Comparison of ENCODE assay signal across 1 cellular context in the genomic region with DNA sequence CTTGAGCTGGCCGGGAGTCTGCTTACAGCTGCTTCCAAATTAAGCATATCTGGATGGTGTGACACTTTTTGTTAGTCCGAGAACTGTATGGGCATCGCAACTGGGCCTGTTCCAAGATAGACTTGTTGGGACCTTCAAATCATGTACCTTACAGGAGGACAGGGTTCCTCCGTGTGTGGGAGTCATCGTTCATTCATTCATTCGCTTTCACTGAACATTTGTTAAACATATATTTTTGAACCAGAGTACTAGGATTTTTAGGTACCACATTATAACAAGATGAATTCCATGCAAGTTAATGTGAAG.
TF ChIP-seq lines count a peak whose summit lies in the region.

No MANE protein-coding gene starts in this region.

TF ChIP-seq in GM12878, 131 proteins besides CTCF, POLR2A, EP300 and RAD21 (continues in another document):
- TF ChIP-seq, protein P1, sequence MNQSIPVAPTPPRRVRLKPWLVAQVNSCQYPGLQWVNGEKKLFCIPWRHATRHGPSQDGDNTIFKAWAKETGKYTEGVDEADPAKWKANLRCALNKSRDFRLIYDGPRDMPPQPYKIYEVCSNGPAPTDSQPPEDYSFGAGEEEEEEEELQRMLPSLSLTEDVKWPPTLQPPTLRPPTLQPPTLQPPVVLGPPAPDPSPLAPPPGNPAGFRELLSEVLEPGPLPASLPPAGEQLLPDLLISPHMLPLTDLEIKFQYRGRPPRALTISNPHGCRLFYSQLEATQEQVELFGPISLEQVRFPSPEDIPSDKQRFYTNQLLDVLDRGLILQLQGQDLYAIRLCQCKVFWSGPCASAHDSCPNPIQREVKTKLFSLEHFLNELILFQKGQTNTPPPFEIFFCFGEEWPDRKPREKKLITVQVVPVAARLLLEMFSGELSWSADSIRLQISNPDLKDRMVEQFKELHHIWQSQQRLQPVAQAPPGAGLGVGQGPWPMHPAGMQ (IDR thresholded peaks at IDR 0.05; ENCODE audit: borderline replicate concordance), result no peak
- TF ChIP-seq, protein P2, sequence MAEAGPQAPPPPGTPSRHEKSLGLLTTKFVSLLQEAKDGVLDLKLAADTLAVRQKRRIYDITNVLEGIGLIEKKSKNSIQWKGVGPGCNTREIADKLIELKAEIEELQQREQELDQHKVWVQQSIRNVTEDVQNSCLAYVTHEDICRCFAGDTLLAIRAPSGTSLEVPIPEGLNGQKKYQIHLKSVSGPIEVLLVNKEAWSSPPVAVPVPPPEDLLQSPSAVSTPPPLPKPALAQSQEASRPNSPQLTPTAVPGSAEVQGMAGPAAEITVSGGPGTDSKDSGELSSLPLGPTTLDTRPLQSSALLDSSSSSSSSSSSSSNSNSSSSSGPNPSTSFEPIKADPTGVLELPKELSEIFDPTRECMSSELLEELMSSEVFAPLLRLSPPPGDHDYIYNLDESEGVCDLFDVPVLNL (IDR thresholded peaks at IDR 0.05; ENCODE audit: low read depth, low read length), result no peak
- no peak for TF ChIP-seq TAF1 (IDR thresholded peaks at IDR 0.05; ENCODE audit: borderline replicate concordance, low read depth, low read length)
- TF ChIP-seq, protein P3, sequence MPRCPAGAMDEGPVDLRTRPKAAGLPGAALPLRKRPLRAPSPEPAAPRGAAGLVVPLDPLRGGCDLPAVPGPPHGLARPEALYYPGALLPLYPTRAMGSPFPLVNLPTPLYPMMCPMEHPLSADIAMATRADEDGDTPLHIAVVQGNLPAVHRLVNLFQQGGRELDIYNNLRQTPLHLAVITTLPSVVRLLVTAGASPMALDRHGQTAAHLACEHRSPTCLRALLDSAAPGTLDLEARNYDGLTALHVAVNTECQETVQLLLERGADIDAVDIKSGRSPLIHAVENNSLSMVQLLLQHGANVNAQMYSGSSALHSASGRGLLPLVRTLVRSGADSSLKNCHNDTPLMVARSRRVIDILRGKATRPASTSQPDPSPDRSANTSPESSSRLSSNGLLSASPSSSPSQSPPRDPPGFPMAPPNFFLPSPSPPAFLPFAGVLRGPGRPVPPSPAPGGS (IDR thresholded peaks at IDR 0.05; ENCODE audit: borderline replicate concordance, insufficient read depth, low read depth, low read length, poor library complexity, severe bottlenecking), result no peak
- TF ChIP-seq, protein P4, sequence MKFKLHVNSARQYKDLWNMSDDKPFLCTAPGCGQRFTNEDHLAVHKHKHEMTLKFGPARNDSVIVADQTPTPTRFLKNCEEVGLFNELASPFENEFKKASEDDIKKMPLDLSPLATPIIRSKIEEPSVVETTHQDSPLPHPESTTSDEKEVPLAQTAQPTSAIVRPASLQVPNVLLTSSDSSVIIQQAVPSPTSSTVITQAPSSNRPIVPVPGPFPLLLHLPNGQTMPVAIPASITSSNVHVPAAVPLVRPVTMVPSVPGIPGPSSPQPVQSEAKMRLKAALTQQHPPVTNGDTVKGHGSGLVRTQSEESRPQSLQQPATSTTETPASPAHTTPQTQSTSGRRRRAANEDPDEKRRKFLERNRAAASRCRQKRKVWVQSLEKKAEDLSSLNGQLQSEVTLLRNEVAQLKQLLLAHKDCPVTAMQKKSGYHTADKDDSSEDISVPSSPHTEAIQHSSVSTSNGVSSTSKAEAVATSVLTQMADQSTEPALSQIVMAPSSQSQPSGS (IDR thresholded peaks at IDR 0.05; ENCODE audit: low read length), result no peak
- no peak for TF ChIP-seq SIN3A (IDR thresholded peaks at IDR 0.05; ENCODE audit: low read depth, low read length)
- peak; percentile 44; the same call in 1 of the 2 replicates for TF ChIP-seq PAX8 (IDR thresholded peaks at IDR 0.05)
- no peak for TF ChIP-seq MYC (IDR thresholded peaks at IDR 0.05; ENCODE audit: insufficient read depth, insufficient read length, insufficient replicate concordance, low read length, severe bottlenecking)
- TF ChIP-seq, protein P5, sequence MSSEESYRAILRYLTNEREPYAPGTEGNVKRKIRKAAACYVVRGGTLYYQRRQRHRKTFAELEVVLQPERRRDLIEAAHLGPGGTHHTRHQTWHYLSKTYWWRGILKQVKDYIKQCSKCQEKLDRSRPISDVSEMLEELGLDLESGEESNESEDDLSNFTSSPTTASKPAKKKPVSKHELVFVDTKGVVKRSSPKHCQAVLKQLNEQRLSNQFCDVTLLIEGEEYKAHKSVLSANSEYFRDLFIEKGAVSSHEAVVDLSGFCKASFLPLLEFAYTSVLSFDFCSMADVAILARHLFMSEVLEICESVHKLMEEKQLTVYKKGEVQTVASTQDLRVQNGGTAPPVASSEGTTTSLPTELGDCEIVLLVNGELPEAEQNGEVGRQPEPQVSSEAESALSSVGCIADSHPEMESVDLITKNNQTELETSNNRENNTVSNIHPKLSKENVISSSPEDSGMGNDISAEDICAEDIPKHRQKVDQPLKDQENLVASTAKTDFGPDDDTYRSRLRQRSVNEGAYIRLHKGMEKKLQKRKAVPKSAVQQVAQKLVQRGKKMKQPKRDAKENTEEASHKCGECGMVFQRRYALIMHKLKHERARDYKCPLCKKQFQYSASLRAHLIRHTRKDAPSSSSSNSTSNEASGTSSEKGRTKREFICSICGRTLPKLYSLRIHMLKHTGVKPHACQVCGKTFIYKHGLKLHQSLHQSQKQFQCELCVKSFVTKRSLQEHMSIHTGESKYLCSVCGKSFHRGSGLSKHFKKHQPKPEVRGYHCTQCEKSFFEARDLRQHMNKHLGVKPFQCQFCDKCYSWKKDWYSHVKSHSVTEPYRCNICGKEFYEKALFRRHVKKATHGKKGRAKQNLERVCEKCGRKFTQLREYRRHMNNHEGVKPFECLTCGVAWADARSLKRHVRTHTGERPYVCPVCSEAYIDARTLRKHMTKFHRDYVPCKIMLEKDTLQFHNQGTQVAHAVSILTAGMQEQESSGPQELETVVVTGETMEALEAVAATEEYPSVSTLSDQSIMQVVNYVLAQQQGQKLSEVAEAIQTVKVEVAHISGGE (CRISPR knock-in tag; IDR thresholded peaks at IDR 0.05), result no peak
- no peak for TF ChIP-seq STAT3 (IDR thresholded peaks at IDR 0.05; ENCODE audit: low read depth, low read length)
- peak; percentile 63; the same call in 1 of the 2 replicates for TF ChIP-seq ZNF24 (IDR thresholded peaks at IDR 0.05)
- no peak for TF ChIP-seq LARP7 (IDR thresholded peaks at IDR 0.05)
- no peak for TF ChIP-seq JUND (IDR thresholded peaks at IDR 0.05; ENCODE audit: low read depth, low read length)
- TF ChIP-seq TCF12 (IDR thresholded peaks at IDR 0.05; ENCODE audit: low read depth, low read length), result no peak
- 0 out of 2 replicates have a peak, but pooled peaks have one; percentile 10 for TF ChIP-seq ATF7 (IDR thresholded peaks at IDR 0.05; ENCODE audit: low read depth)
- 0 out of 2 replicates have a peak, but pooled peaks have one; percentile 12 for TF ChIP-seq IKZF1 (conservative IDR thresholded peaks at IDR 0.05)
- TF ChIP-seq NFIC (IDR thresholded peaks at IDR 0.05; ENCODE audit: low read depth, low read length), result no peak
- TF ChIP-seq TCF3 (IDR thresholded peaks at IDR 0.05; ENCODE audit: borderline replicate concordance, insufficient read depth, low read depth, low read length), result no peak
- TF ChIP-seq MEF2A (IDR thresholded peaks at IDR 0.05; ENCODE audit: insufficient read depth, low read depth, low read length), result no peak
- no peak for TF ChIP-seq SUPT20H (IDR thresholded peaks at IDR 0.05; ENCODE audit: borderline replicate concordance, control insufficient read depth, low read depth, low read length)
- no peak for TF ChIP-seq RUNX3 (IDR thresholded peaks at IDR 0.05; ENCODE audit: low read length)
- no peak for TF ChIP-seq RAD51 (IDR thresholded peaks at IDR 0.05)
- TF ChIP-seq, protein P6, sequence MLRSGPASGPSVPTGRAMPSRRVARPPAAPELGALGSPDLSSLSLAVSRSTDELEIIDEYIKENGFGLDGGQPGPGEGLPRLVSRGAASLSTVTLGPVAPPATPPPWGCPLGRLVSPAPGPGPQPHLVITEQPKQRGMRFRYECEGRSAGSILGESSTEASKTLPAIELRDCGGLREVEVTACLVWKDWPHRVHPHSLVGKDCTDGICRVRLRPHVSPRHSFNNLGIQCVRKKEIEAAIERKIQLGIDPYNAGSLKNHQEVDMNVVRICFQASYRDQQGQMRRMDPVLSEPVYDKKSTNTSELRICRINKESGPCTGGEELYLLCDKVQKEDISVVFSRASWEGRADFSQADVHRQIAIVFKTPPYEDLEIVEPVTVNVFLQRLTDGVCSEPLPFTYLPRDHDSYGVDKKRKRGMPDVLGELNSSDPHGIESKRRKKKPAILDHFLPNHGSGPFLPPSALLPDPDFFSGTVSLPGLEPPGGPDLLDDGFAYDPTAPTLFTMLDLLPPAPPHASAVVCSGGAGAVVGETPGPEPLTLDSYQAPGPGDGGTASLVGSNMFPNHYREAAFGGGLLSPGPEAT (IDR thresholded peaks at IDR 0.05; ENCODE audit: low read depth), result no peak
- TF ChIP-seq CBFB (IDR thresholded peaks at IDR 0.05; ENCODE audit: low read depth), result no peak
- TF ChIP-seq, protein P7, sequence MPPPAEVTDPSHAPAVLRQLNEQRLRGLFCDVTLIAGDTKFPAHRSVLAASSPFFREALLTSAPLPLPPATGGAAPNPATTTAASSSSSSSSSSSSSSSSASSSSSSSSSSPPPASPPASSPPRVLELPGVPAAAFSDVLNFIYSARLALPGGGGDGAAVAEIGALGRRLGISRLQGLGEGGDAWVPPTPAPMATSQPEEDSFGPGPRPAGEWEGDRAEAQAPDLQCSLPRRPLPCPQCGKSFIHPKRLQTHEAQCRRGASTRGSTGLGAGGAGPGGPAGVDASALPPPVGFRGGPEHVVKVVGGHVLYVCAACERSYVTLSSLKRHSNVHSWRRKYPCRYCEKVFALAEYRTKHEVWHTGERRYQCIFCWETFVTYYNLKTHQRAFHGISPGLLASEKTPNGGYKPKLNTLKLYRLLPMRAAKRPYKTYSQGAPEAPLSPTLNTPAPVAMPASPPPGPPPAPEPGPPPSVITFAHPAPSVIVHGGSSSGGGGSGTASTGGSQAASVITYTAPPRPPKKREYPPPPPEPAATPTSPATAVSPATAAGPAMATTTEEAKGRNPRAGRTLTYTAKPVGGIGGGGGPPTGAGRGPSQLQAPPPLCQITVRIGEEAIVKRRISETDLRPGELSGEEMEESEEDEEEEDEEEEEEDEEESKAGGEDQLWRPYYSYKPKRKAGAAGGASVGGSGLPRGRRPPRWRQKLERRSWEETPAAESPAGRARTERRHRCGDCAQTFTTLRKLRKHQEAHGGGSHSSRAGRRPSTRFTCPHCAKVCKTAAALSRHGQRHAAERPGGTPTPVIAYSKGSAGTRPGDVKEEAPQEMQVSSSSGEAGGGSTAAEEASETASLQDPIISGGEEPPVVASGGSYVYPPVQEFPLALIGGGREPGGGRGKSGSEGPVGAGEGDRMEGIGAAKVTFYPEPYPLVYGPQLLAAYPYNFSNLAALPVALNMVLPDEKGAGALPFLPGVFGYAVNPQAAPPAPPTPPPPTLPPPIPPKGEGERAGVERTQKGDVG (CRISPR knock-in tag; IDR thresholded peaks at IDR 0.05), result no peak
- no peak for TF ChIP-seq HDAC2 (IDR thresholded peaks at IDR 0.05)
- no peak for TF ChIP-seq IKZF2 (IDR thresholded peaks at IDR 0.05)
- TF ChIP-seq SREBF2 (IDR thresholded peaks at IDR 0.05; ENCODE audit: low read length), result no peak
- TF ChIP-seq, protein P8, sequence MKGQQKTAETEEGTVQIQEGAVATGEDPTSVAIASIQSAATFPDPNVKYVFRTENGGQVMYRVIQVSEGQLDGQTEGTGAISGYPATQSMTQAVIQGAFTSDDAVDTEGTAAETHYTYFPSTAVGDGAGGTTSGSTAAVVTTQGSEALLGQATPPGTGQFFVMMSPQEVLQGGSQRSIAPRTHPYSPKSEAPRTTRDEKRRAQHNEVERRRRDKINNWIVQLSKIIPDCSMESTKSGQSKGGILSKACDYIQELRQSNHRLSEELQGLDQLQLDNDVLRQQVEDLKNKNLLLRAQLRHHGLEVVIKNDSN (IDR thresholded peaks at IDR 0.05; ENCODE audit: borderline replicate concordance, extremely low read length, insufficient read depth, low read depth, low read length), result no peak
- TF ChIP-seq BHLHE40 (IDR thresholded peaks at IDR 0.05; ENCODE audit: borderline replicate concordance in 1 of 2, low read depth in 2 of 2, low read length in 1 of 2), result no peak
- no peak for TF ChIP-seq NFXL1 (IDR thresholded peaks at IDR 0.05; ENCODE audit: borderline replicate concordance)
- no peak for TF ChIP-seq NR2F1 (conservative IDR thresholded peaks at IDR 0.05)
- no peak for TF ChIP-seq NR2C1 (IDR thresholded peaks at IDR 0.05)
- TF ChIP-seq MEF2B (IDR thresholded peaks at IDR 0.05; ENCODE audit: partially characterized antibody, poor library complexity, severe bottlenecking), result no peak
- TF ChIP-seq PML (IDR thresholded peaks at IDR 0.05; ENCODE audit: low read length), result peak; percentile 12; the same call in 1 of the 2 replicates
- TF ChIP-seq, protein P9, sequence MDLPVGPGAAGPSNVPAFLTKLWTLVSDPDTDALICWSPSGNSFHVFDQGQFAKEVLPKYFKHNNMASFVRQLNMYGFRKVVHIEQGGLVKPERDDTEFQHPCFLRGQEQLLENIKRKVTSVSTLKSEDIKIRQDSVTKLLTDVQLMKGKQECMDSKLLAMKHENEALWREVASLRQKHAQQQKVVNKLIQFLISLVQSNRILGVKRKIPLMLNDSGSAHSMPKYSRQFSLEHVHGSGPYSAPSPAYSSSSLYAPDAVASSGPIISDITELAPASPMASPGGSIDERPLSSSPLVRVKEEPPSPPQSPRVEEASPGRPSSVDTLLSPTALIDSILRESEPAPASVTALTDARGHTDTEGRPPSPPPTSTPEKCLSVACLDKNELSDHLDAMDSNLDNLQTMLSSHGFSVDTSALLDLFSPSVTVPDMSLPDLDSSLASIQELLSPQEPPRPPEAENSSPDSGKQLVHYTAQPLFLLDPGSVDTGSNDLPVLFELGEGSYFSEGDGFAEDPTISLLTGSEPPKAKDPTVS (IDR thresholded peaks at IDR 0.05; ENCODE audit: low read depth, low read length), result no peak
- TF ChIP-seq, protein P10, sequence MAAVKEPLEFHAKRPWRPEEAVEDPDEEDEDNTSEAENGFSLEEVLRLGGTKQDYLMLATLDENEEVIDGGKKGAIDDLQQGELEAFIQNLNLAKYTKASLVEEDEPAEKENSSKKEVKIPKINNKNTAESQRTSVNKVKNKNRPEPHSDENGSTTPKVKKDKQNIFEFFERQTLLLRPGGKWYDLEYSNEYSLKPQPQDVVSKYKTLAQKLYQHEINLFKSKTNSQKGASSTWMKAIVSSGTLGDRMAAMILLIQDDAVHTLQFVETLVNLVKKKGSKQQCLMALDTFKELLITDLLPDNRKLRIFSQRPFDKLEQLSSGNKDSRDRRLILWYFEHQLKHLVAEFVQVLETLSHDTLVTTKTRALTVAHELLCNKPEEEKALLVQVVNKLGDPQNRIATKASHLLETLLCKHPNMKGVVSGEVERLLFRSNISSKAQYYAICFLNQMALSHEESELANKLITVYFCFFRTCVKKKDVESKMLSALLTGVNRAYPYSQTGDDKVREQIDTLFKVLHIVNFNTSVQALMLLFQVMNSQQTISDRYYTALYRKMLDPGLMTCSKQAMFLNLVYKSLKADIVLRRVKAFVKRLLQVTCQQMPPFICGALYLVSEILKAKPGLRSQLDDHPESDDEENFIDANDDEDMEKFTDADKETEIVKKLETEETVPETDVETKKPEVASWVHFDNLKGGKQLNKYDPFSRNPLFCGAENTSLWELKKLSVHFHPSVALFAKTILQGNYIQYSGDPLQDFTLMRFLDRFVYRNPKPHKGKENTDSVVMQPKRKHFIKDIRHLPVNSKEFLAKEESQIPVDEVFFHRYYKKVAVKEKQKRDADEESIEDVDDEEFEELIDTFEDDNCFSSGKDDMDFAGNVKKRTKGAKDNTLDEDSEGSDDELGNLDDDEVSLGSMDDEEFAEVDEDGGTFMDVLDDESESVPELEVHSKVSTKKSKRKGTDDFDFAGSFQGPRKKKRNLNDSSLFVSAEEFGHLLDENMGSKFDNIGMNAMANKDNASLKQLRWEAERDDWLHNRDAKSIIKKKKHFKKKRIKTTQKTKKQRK (IDR thresholded peaks at IDR 0.05; ENCODE audit: low read depth, low read length), result no peak
- TF ChIP-seq HDGF (IDR thresholded peaks at IDR 0.05), result no peak
- TF ChIP-seq YY1 (IDR thresholded peaks at IDR 0.05; ENCODE audit: low read depth, low read length), result no peak
- TF ChIP-seq STAT1 (conservative IDR thresholded peaks at IDR 0.05), result 0 out of 2 replicates have a peak, but pooled peaks have one; percentile 5
- TF ChIP-seq SP1 (IDR thresholded peaks at IDR 0.05; ENCODE audit: low read depth, low read length), result no peak
